In genomic region chr3:196064006-196064405, GRCh38 we compare ENCODE assay signal across 1 cellular context.
TF ChIP-seq lines count a peak whose summit lies in the region.

No MANE protein-coding gene starts in this region.

TF ChIP-seq in IMR-90, 13 proteins besides CTCF, POLR2A, EP300 and RAD21:
- TF ChIP-seq RFX5 (IDR thresholded peaks at IDR 0.05; ENCODE audit: low read depth, low read length) (no peak), SMC3 (IDR thresholded peaks at IDR 0.05; ENCODE audit: low read depth, low read length) (no peak), MAFK (IDR thresholded peaks at IDR 0.05; ENCODE audit: low read depth, low read length) (no peak), USF2 (IDR thresholded peaks at IDR 0.05; ENCODE audit: low read depth, low read length) (no peak), CHD1 (IDR thresholded peaks at IDR 0.05; ENCODE audit: low read depth, low read length) (no peak), FOS (IDR thresholded peaks at IDR 0.05; ENCODE audit: low read depth, low read length) (no peak), NFE2L2 (IDR thresholded peaks at IDR 0.05; ENCODE audit: low read depth, low read length) (no peak), MAZ (IDR thresholded peaks at IDR 0.05; ENCODE audit: borderline replicate concordance, low read depth, low read length) (no peak), CEBPB (IDR thresholded peaks at IDR 0.05; ENCODE audit: low read depth, low read length) (no peak), ELK1 (IDR thresholded peaks at IDR 0.05; ENCODE audit: borderline replicate concordance, low read depth, low read length) (no peak), BHLHE40 (IDR thresholded peaks at IDR 0.05; ENCODE audit: low read depth, low read length) (no peak)
